Comparison of ENCODE assay signal across 8 cellular contexts in the genomic region with DNA sequence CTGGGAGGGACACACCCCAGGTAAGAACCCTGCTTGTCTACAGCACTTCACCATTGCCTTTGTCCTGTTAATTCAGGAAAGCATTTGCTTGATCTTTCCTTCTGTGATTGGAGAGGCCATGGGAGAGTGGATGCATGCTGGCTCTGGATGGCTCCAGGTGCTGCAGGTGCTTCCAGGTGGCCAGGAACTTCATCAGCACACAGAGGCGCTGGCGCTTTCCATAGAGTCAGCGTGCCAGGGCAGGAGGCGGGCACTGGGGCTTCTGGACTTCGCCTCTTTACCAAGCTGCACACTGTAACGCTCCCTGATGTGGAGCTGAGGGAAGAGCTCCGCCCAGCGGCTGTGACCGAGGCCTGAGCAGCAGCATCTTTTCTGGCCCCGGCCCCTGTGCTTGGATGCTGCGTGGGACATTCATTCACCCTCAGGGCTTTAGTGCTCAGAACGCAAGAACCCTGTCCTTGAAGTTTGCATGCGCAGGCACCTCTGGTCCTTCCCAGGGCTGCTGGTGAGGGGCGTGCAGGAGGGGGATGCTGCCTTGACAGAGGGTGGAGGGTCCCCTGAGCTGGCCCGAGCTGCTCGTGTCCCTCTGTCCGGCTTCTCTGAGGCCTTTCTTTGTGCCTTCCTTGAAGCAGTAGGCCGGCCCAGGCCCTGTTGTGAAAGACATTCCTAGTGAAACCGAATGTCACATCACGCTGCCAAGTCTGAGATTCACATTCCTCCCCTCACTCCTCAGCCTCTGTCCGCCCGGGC. TPM values are rescaled to one million over a fixed set of nuclear protein-coding genes. Genes with fewer than 3 reads are reported as not detected.
DNase-seq lines count a peak whose midpoint lies in the region; ATAC-seq and TF ChIP-seq lines count a peak whose summit lies in the region.

No MANE protein-coding gene starts in this region.

- H3K9me3 ChIP-seq in psoas muscle (no peaks in the 10 kb centered on the region), testis (no peaks in the 10 kb centered on the region)

- ATAC-seq in psoas muscle: peak in 3 of 4 donors; percentile 42 to 65 (median 47)
- no peak for ATAC-seq in HG02884 (IDR thresholded peaks at IDR 0.05; ENCODE audit: unreplicated experiment)
- no peak for ATAC-seq in GM21381 (IDR thresholded peaks at IDR 0.05; ENCODE audit: unreplicated experiment)

- H3K4me3 ChIP-seq in psoas muscle: no peak overlapping the region
- no peak overlapping the region for H3K4me3 ChIP-seq in testis

- H3K36me3 ChIP-seq in psoas muscle (ENCODE audit: insufficient read depth in 1 of 2, low read depth in 1 of 2): no peaks in the 10 kb centered on the region
- H3K36me3 ChIP-seq in testis (ENCODE audit: low read depth, missing control alignments): no peaks in the 10 kb centered on the region

- H3K27me3 ChIP-seq in psoas muscle (ENCODE audit: insufficient read depth in 3 of 3, low read length in 2 of 3) (no peaks in the 10 kb centered on the region), testis (no peaks in the 10 kb centered on the region)

- peak; percentile 71 for DNase-seq in EH (ENCODE audit: low read depth)
- peak; percentile 76 for DNase-seq in NCI-H748 (lab: John Stamatoyannopoulos, UW; ENCODE audit: unreplicated experiment)
- peak; percentile 19 for DNase-seq in fibroblast of peridontal ligament (ENCODE audit: extremely low read depth)
- DNase-seq in psoas muscle: peak; percentile 65 to 77
- no peak for DNase-seq in testis
- DNase-seq in activated CD8-positive, alpha-beta memory T cell treated with anti-CD3 and anti-CD28 coated beads for 24 hours: no peak

- 58 to 64% (median 64%) methylated on average over 22 of the region's 22 CpGs for WGBS in psoas muscle, 3 donors
- WGBS in testis, 2 donors: 72 to 73% methylated on average over 13 to 22 of the region's 22 CpGs

- no peak for TF ChIP-seq POLR2A in testis (IDR thresholded peaks at IDR 0.05)

- no peaks in the 10 kb centered on the region for H3K4me1 ChIP-seq in psoas muscle
- no peaks in the 10 kb centered on the region for H3K4me1 ChIP-seq in testis

- H3K27ac ChIP-seq in psoas muscle (no peak overlapping the region), testis (no peak overlapping the region)

- TF ChIP-seq CTCF in psoas muscle (IDR thresholded peaks at IDR 0.05): no peak
- no peak for TF ChIP-seq CTCF in testis (IDR thresholded peaks at IDR 0.05)

- intact Hi-C loops in psoas muscle (cut with DNase I) (no loop called here), testis (cut with DNase I; ENCODE audit: low total_unique reads) (no loop called here)

RNA-seq across cellular contexts. Expression of a gene that starts 1.6 kb away (rescaled TPM):
- total RNA-seq in psoas muscle (1 to 10 TPM; 2.7 to 3.6 (median 3.2) TPM), testis (10 to 100 TPM; 10.1 to 12.8 TPM)
- polyA plus RNA-seq in psoas muscle (1 to 10 TPM; 1.2 to 1.9 (median 1.3) TPM), testis (ENCODE audit: insufficient read depth, low read depth, low replicate concordance) (8.4 TPM)

RNA-seq across cellular contexts. Expression of a gene that starts 43.6 kb away (rescaled TPM):
- total RNA-seq in psoas muscle (under 1 TPM in 1 of 4 donors, not detected in 3; 0.26 TPM), testis (1 to 10 TPM; 4.9 to 9.4 TPM)
- polyA plus RNA-seq in psoas muscle (under 1 TPM; 0.10 to 0.21 (median 0.18) TPM), testis (ENCODE audit: insufficient read depth, low read depth, low replicate concordance) (14.1 TPM)

Comparison
In these comparisons a context has a peak if more than half of its experiments do, and no peak if none do; other contexts are left out.
1. DNase-seq: peak in EH (single experiment), NCI-H748 (single experiment), fibroblast of peridontal ligament (single experiment) and psoas muscle (2 of 2); none in testis (single experiment) and activated CD8-positive, alpha-beta memory T cell treated with anti-CD3 and anti-CD28 coated beads for 24 hours (single experiment).
2. ATAC-seq: peak in psoas muscle (3 of 4); none in HG02884 (single experiment) and GM21381 (single experiment).
3. RNA of a gene that starts 43.6 kb away (total RNA-seq): 4.9 to 9.4 TPM in testis; 0.26 TPM in psoas muscle; every median in the first group is over 4 times any median in the second.